Comparison of ENCODE assay signal across 10 cellular contexts in genomic region chr4:159008671-159009070, GRCh38.
"Had no signal": no experiment of that assay in that cellular context is flagged by ENCODE, and none has a peak within 500 bp of the region (broad histone marks: within the 10 kb centered on the region; RNA-seq: fewer than 3 reads in every experiment).

No MANE protein-coding gene starts in this region.

- FAIRE-seq: HepG2, HTR-8/SVneo had no signal

- ATAC-seq: HepG2, K562 had no signal

- H3K4me3 ChIP-seq: K562 had no signal

- DNase-seq: IMR-90, Karpas-422, Kasumi-1, KBM-7, KG1 had no signal

- H3K4me2 ChIP-seq: KMS-11 had no signal

- H3K27ac ChIP-seq: HL-60, KMS-11 had no signal

- H3K9ac ChIP-seq: KMS-11 had no signal
